Comparison of ENCODE assay signal across 9 cellular contexts in the genomic region with DNA sequence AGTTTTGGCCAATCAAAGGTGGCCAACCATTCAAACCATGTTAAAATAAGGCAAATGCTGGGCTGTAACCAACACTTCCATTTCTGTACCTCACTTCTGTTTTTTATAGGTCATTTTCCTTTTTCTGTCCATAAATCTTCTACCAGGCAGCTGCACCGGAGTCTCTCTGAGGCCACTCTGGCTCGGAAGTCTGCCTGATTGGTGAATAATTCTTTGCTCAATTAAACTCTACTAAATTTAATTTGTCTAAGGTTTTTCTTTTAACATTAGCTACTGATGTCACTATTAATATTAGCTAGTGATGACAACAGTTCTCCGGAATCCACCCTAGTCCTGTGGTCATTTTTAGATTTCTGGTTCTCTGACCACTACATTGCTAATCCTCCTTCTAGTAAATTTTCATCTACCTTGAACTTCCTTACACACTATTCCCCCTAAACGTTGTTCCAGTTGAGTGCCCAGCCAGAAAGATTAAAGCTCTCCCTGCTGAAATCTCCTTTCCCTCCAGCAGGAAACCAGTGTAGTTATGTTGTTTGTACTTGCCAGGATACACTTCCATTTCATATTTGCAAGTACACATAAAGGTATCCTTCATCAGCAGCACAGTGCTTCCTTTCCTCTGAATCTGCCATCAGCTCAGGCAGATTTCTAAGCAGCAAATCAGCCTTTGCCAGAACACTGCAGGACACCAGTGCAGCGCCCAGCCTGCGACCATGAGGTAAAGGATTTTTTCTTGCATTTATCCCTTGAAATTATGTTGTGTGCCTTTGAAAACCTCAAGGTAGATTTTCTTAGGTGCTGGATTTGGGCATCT. TPM values are rescaled to one million over a fixed set of nuclear protein-coding genes. Genes with fewer than 3 reads are reported as not detected.
DNase-seq lines count a peak whose midpoint lies in the region; ATAC-seq, FAIRE-seq and TF ChIP-seq lines count a peak whose summit lies in the region.
"Had no signal": no experiment of that assay in that cellular context is flagged by ENCODE, and none has a peak within 500 bp of the region (broad histone marks: within the 10 kb centered on the region; RNA-seq: fewer than 3 reads in every experiment).

No MANE protein-coding gene starts in this region.

- H3K4me3 ChIP-seq in AG04450 (ENCODE audit: low read depth, low read length) (peak overlapping the region; percentile 31; the same call in 1 of the 2 replicates), endothelial cell of umbilical vein (replicated peaks in 1 of 3; ENCODE audit: insufficient read depth in 1 of 3, low read depth in 1 of 3, low read length in 3 of 3) (no peak overlapping the region), neural cell (ENCODE audit: low read length) (peak overlapping the region; percentile 56)
- no peak overlapping the region for H3K4me3 ChIP-seq in effector memory CD4-positive, alpha-beta T cell (ENCODE audit: insufficient read depth, low read depth, low read length, poor library complexity, severe bottlenecking)

- ATAC-seq in HG03460 (IDR thresholded peaks at IDR 0.05; ENCODE audit: unreplicated experiment) = no peak

- no peaks in the 10 kb centered on the region for H3K9me1 ChIP-seq in endothelial cell of umbilical vein (replicated peaks; ENCODE audit: control insufficient read depth, extremely low read depth, insufficient read depth, low read length)

- no peak for FAIRE-seq in endothelial cell of umbilical vein (lab: Jason Lieb, UNC)

- dilution Hi-C loops in endothelial cell of umbilical vein (cut with MboI; ENCODE audit: extremely low pct_ligation_motif_present, low sequenced_read_pairs) = no loop called here

- H2AFZ ChIP-seq in endothelial cell of umbilical vein (ENCODE audit: low read depth, low read length) (no peak overlapping the region), neural cell (ENCODE audit: low read depth, low read length) (peak overlapping the region; percentile 25)

- BruUV-seq in endothelial cell of umbilical vein (replicated peaks; lab: Mats Ljungman, UMichigan) = no TSS peak

- H3K9ac ChIP-seq in endothelial cell of umbilical vein (replicated peaks; ENCODE audit: extremely low read depth, insufficient read depth, low read length) = no peak overlapping the region
- peak overlapping the region; percentile 56 for H3K9ac ChIP-seq in neural cell (ENCODE audit: low read length)

- intact Hi-C loops in endothelial cell of umbilical vein (cut with micrococcal nuclease) (no loop called here), posterior vena cava (cut with DNase I) (no loop called here)

- CTCF ChIA-PET in AG04450 (lab: Charles Lee) (interaction anchor here (0.8 to 2.4 kb wide), 3 partner anchors 12 to 136 kb away, joined by 3 to 8 read pairs (median 3); no protein-coding TSS in a partner anchor), endothelial cell of umbilical vein (lab: Charles Lee) (interaction anchor here (1.5 to 1.9 kb wide), 4 partner anchors 10 to 86 kb away, joined by 3 to 15 read pairs (median 6); a partner anchor contains a TSS)

- H3K4me2 ChIP-seq in endothelial cell of umbilical vein (ENCODE audit: insufficient read depth, low read length) (no peak overlapping the region), neural cell (ENCODE audit: low read length) (peak overlapping the region; percentile 66)

- no peak for TF ChIP-seq EP300 in neural cell (conservative IDR thresholded peaks at IDR 0.05; ENCODE audit: poor library complexity, severe bottlenecking)

- H3K79me2 ChIP-seq in endothelial cell of umbilical vein (ENCODE audit: control insufficient read depth, insufficient read depth, low read length) (no peaks in the 10 kb centered on the region), neural cell (replicated peaks; ENCODE audit: insufficient read depth, low read length) (no peaks in the 10 kb centered on the region)

- TF ChIP-seq POLR2A in endothelial cell of umbilical vein (IDR thresholded peaks at IDR 0.05; ENCODE audit: low read depth, low read length) = no peak

- DNase-seq in AG04450 (ENCODE audit: low read depth, low spot score) (no peak), NCI-H2227 treated with DMSO at 0.1 percent for 48 hours (lab: John Stamatoyannopoulos, UW) (peak; percentile 64), endothelial cell of umbilical vein (ENCODE audit: low read depth, low spot score) (no peak), posterior vena cava (ENCODE audit: low spot score) (no peak)
- DNase-seq in effector memory CD4-positive, alpha-beta T cell = no peak
- DNase-seq in activated naive CD4-positive, alpha-beta T cell treated with anti-CD3 and anti-CD28 coated beads, Interleukin-2, amount 50 U/mL, for 16 hours = no peak
- DNase-seq: CD8-positive, alpha-beta memory T cell had no signal

- H3K27ac ChIP-seq in AG04450 (ENCODE audit: low read depth, low read length) (peak overlapping the region; percentile 84), endothelial cell of umbilical vein (ENCODE audit: insufficient read depth, low read depth, low read length) (no peak overlapping the region), neural cell (ENCODE audit: low read length) (peak overlapping the region; percentile 81)
- no peak overlapping the region for H3K27ac ChIP-seq in effector memory CD4-positive, alpha-beta T cell (ENCODE audit: insufficient read depth, low read length, poor library complexity, severe bottlenecking)

- H3K9me2 ChIP-seq in neural cell (ENCODE audit: insufficient read depth, low read length) = no peaks in the 10 kb centered on the region

- H3K36me3 ChIP-seq in endothelial cell of umbilical vein (ENCODE audit: control insufficient read depth in 2 of 2, extremely low read depth in 1 of 2, insufficient read depth in 2 of 2, low read length in 2 of 2) (no peaks in the 10 kb centered on the region), neural cell (ENCODE audit: insufficient read depth, low read length) (no peaks in the 10 kb centered on the region)
- no peaks in the 10 kb centered on the region for H3K36me3 ChIP-seq in effector memory CD4-positive, alpha-beta T cell (ENCODE audit: control insufficient read depth, insufficient read depth, low read length)

- POLR2A ChIA-PET in AG04450 (lab: Yijun Ruan, JAX) = interaction anchor here (0.9 kb wide), 2 partner anchors 32 to 91 kb away, joined by 3 read pairs; a partner anchor contains a TSS
- POLR2A ChIA-PET in endothelial cell of umbilical vein (lab: Charles Lee) = no interaction called here

- no peak for TF ChIP-seq CTCF in AG04450 (IDR thresholded peaks at IDR 0.05; ENCODE audit: low read depth, low read length)
- TF ChIP-seq CTCF in endothelial cell of umbilical vein (IDR thresholded peaks at IDR 0.05; ENCODE audit: extremely low read depth in 1 of 2, insufficient read depth in 1 of 2, low read depth in 1 of 2, low read length in 2 of 2) = no peak
- no peak for TF ChIP-seq CTCF in neural cell (IDR thresholded peaks at IDR 0.05; ENCODE audit: poor library complexity, severe bottlenecking)

- H4K20me1 ChIP-seq in endothelial cell of umbilical vein (replicated peaks; ENCODE audit: control insufficient read depth, extremely low read depth, insufficient read depth, low read length) (no peaks in the 10 kb centered on the region), neural cell (ENCODE audit: insufficient read depth) (no peaks in the 10 kb centered on the region)

- no peak for TF ChIP-seq RAD21 in neural cell (conservative IDR thresholded peaks at IDR 0.05)

- peaks cover 3% of the 10 kb centered on the region for H3F3A ChIP-seq in neural cell (ENCODE audit: insufficient read depth, low read length, poor library complexity, severe bottlenecking)

- peaks cover 21% of the 10 kb centered on the region for H3K4me1 ChIP-seq in endothelial cell of umbilical vein (ENCODE audit: control insufficient read depth, extremely low read depth, insufficient read depth, low read length)
- H3K4me1 ChIP-seq in effector memory CD4-positive, alpha-beta T cell (ENCODE audit: control insufficient read depth, insufficient read depth, low read length, poor library complexity, severe bottlenecking) = no peaks in the 10 kb centered on the region

- H3K9me3 ChIP-seq in AG04450 (ENCODE audit: control insufficient read depth, insufficient read depth, low read length) (no peaks in the 10 kb centered on the region), endothelial cell of umbilical vein (replicated peaks; ENCODE audit: control insufficient read depth, insufficient read depth, low read length) (no peaks in the 10 kb centered on the region), neural cell (ENCODE audit: low read length) (no peaks in the 10 kb centered on the region)
- no peaks in the 10 kb centered on the region for H3K9me3 ChIP-seq in effector memory CD4-positive, alpha-beta T cell (ENCODE audit: control insufficient read depth, low read length)

- H3K27me3 ChIP-seq in AG04450 (ENCODE audit: control insufficient read depth, insufficient read depth, low read length) = no peaks in the 10 kb centered on the region
- H3K27me3 ChIP-seq in endothelial cell of umbilical vein (ENCODE audit: control insufficient read depth in 2 of 2, insufficient read depth in 2 of 2, low read length in 2 of 2) = peaks cover 41 to 58% of the 10 kb centered on the region in 2 experiments
- H3K27me3 ChIP-seq in neural cell (ENCODE audit: insufficient read depth, low read depth, low read length) = no peaks in the 10 kb centered on the region
- no peaks in the 10 kb centered on the region for H3K27me3 ChIP-seq in effector memory CD4-positive, alpha-beta T cell (replicated peaks; ENCODE audit: control insufficient read depth, insufficient read depth, low read length, poor library complexity, severe bottlenecking)

RNA-seq across cellular contexts. Expression of a gene that starts 18.5 kb away (rescaled TPM):
- 2.9 and 3.8 TPM in 2 replicates for polyA plus RNA-seq in AG04450 (2011; rRNA removed)
- polyA minus RNA-seq in AG04450 (2011; rRNA and poly(A)+ RNA removed) = 1.6 and 2.4 TPM in 2 replicates
- total RNA-seq in endothelial cell of umbilical vein = 0.51 and 1.4 TPM in 2 replicates
- 0.16 and 0.23 TPM in 2 replicates for polyA plus RNA-seq in endothelial cell of umbilical vein
- 0.26 and 0.35 TPM in 2 replicates for polyA plus RNA-seq in endothelial cell of umbilical vein (2011; cell fraction: cytosol; rRNA removed)
- polyA plus RNA-seq in endothelial cell of umbilical vein (2011; cell fraction: nucleus; rRNA removed) = 0.20 TPM in 2 replicates
- 0.45 and 0.46 TPM in 2 replicates for polyA plus RNA-seq in endothelial cell of umbilical vein (2012)
- 0.29 and 0.68 TPM in 2 replicates for polyA minus RNA-seq in endothelial cell of umbilical vein
- 1.8 TPM for polyA minus RNA-seq in endothelial cell of umbilical vein (2011; cell fraction: cytosol; rRNA and poly(A)+ RNA removed)
- polyA minus RNA-seq in endothelial cell of umbilical vein (2011; cell fraction: nucleus; rRNA and poly(A)+ RNA removed) = 0.29 and 0.38 TPM in 2 replicates
- 0.26 and 1.1 TPM in 2 replicates for polyA plus RNA-seq in neural cell
- 0.23 TPM in 1 of 2 replicates, not detected in the other for polyA minus RNA-seq in neural cell
- 1 to 10 TPM; 3.6 to 6.1 TPM for total RNA-seq in posterior vena cava

RNA-seq across cellular contexts. Expression of a gene that starts 31.8 kb away (rescaled TPM):
- polyA plus RNA-seq in AG04450 (2011; rRNA removed) (48.8 and 51.6 TPM in 2 replicates), endothelial cell of umbilical vein (22.5 and 24.0 TPM in 2 replicates), neural cell (20.8 and 28.3 TPM in 2 replicates)
- 17.6 and 26.0 TPM in 2 replicates for polyA minus RNA-seq in AG04450 (2011; rRNA and poly(A)+ RNA removed)
- total RNA-seq in endothelial cell of umbilical vein (28.1 and 41.1 TPM in 2 replicates), posterior vena cava (10 to 100 TPM; 52.4 to 71.1 TPM)
- 15.9 and 17.5 TPM in 2 replicates for polyA plus RNA-seq in endothelial cell of umbilical vein (2011; cell fraction: cytosol; rRNA removed)
- 9.5 and 12.0 TPM in 2 replicates for polyA plus RNA-seq in endothelial cell of umbilical vein (2011; cell fraction: nucleus; rRNA removed)
- polyA plus RNA-seq in endothelial cell of umbilical vein (2012) = 15.9 and 20.5 TPM in 2 replicates
- polyA minus RNA-seq in endothelial cell of umbilical vein (36.8 and 41.5 TPM in 2 replicates), neural cell (23.6 and 32.4 TPM in 2 replicates)
- 11.5 TPM for polyA minus RNA-seq in endothelial cell of umbilical vein (2011; cell fraction: cytosol; rRNA and poly(A)+ RNA removed)
- polyA minus RNA-seq in endothelial cell of umbilical vein (2011; cell fraction: nucleus; rRNA and poly(A)+ RNA removed) = 4.4 and 10.5 TPM in 2 replicates

RNA-seq across cellular contexts. Expression of a gene that starts 44.4 kb away (rescaled TPM):
- 6.3 and 8.7 TPM in 2 replicates for polyA plus RNA-seq in AG04450 (2011; rRNA removed)
- polyA minus RNA-seq in AG04450 (2011; rRNA and poly(A)+ RNA removed) = 3.0 and 5.1 TPM in 2 replicates
- total RNA-seq in endothelial cell of umbilical vein = 2.6 and 3.1 TPM in 2 replicates
- 0.91 and 1.2 TPM in 2 replicates for polyA plus RNA-seq in endothelial cell of umbilical vein
- polyA plus RNA-seq in endothelial cell of umbilical vein (2011; cell fraction: cytosol; rRNA removed) = 2.0 and 2.4 TPM in 2 replicates
- polyA plus RNA-seq in endothelial cell of umbilical vein (2011; cell fraction: nucleus; rRNA removed) = 0.68 and 1.1 TPM in 2 replicates
- 1.4 and 1.7 TPM in 2 replicates for polyA plus RNA-seq in endothelial cell of umbilical vein (2012)
- 1.4 and 1.8 TPM in 2 replicates for polyA minus RNA-seq in endothelial cell of umbilical vein
- 3.0 TPM for polyA minus RNA-seq in endothelial cell of umbilical vein (2011; cell fraction: cytosol; rRNA and poly(A)+ RNA removed)
- 1.1 and 1.3 TPM in 2 replicates for polyA minus RNA-seq in endothelial cell of umbilical vein (2011; cell fraction: nucleus; rRNA and poly(A)+ RNA removed)
- polyA plus RNA-seq in neural cell = 0.24 TPM in 1 of 2 replicates, not detected in the other
- not detected in 2 replicates for polyA minus RNA-seq in neural cell
- 10 to 100 TPM; 10.5 to 17.0 TPM for total RNA-seq in posterior vena cava

Comparison
In these comparisons a context has a peak if more than half of its experiments do, and no peak if none do; other contexts are left out.
1. H3K27ac ChIP-seq: peak in AG04450 (single experiment) and neural cell (single experiment); none in endothelial cell of umbilical vein (single experiment) and effector memory CD4-positive, alpha-beta T cell (single experiment).
2. H3K4me3 ChIP-seq: peak in AG04450 (single experiment) and neural cell (single experiment); none in endothelial cell of umbilical vein (0 of 3) and effector memory CD4-positive, alpha-beta T cell (single experiment).